ENCODE assay signal across 13 cellular contexts in the genomic region with DNA sequence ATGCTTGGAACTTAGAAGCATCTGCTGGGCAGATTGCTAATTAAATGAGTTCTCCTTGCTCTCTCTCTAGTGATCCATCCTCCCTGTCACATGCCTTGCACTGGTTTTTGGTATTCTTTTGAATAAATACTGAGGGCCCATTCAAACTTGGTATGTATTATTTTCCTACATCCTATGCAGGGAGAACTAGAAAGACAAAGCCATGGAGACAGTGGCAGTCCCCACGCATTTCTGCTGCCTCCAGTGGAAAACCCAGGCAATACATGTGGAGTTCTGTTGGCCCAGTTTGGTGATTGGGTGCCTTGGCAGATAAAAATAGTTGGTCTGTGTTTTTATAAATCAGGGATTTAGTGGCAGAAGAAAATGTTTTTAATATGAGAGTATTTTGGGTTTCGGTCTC.
A peak's percentile ranks its signal among the peaks of the same experiment; 100 is the strongest.
DNase-seq lines count a peak whose midpoint lies in the region; ATAC-seq, FAIRE-seq and TF ChIP-seq lines count a peak whose summit lies in the region.
"Had no signal": no experiment of that assay in that cellular context is flagged by ENCODE, and none has a peak within 500 bp of the region (broad histone marks: within the 10 kb centered on the region; RNA-seq: fewer than 3 reads in every experiment).

No MANE protein-coding gene starts in this region.

- DNase-seq in NCI-H82 (lab: John Stamatoyannopoulos, UW) (peak; percentile 31), NCI-H82 treated with DMSO at 0.1 percent for 48 hours (lab: John Stamatoyannopoulos, UW; ENCODE audit: unreplicated experiment) (no peak), OCI-M1 (lab: John Stamatoyannopoulos, UW) (peak; percentile 5), epithelial cell of proximal tubule (ENCODE audit: low read depth) (no peak), psoas muscle (no peak), DMS79 treated with DMSO at 0.1 percent for 48 hours (lab: John Stamatoyannopoulos, UW) (no peak), frontal cortex (ENCODE audit: low spot score in 2 of 2) (no peak)
- DNase-seq: activated CD4-positive, CD25-positive, alpha-beta regulatory T cell; IMR-90; NCI-H2227 treated with DMSO at 0.1 percent for 48 hours; SIG-M5; testis had no signal

- no peaks in the 10 kb centered on the region for H3K27me3 ChIP-seq in psoas muscle (ENCODE audit: insufficient read depth in 3 of 3, low read length in 2 of 3)
- H3K27me3 ChIP-seq: testis had no signal

- no peak overlapping the region for H3K4me3 ChIP-seq in epithelial cell of proximal tubule (ENCODE audit: low read depth, low read length)
- no peak overlapping the region for H3K4me3 ChIP-seq in psoas muscle
- H3K4me3 ChIP-seq: testis had no signal

- H3K27ac ChIP-seq in psoas muscle: no peak overlapping the region
- H3K27ac ChIP-seq: testis had no signal

- H3K36me3 ChIP-seq in psoas muscle (ENCODE audit: insufficient read depth in 1 of 2, low read depth in 1 of 2): peaks cover 0 to 19% of the 10 kb centered on the region in 2 donors

- H3K9me3 ChIP-seq in psoas muscle: no peaks in the 10 kb centered on the region
- H3K9me3 ChIP-seq: testis had no signal

- no peak for FAIRE-seq in frontal cortex (lab: Jason Lieb, UNC)

- ATAC-seq in psoas muscle: no peak
- ATAC-seq in GM21526 (IDR thresholded peaks at IDR 0.05; ENCODE audit: low FRiP score, unreplicated experiment): no peak

- intact Hi-C loops in psoas muscle (cut with DNase I): no loop called here

- TF ChIP-seq CTCF in epithelial cell of proximal tubule (conservative IDR thresholded peaks at IDR 0.05; ENCODE audit: low read depth, low read length) (peak; percentile 35), psoas muscle (IDR thresholded peaks at IDR 0.05) (peak; percentile 19)

- 93 to 97% (median 96%) methylated on average over 2 of the region's 2 CpGs for WGBS in psoas muscle, 3 donors

- no peaks in the 10 kb centered on the region for H3K4me1 ChIP-seq in psoas muscle
- H3K4me1 ChIP-seq: testis had no signal

Comparison
In these comparisons a context has a peak if more than half of its experiments do, and no peak if none do; other contexts are left out.
1. DNase-seq: peak in NCI-H82 (single experiment) and OCI-M1 (single experiment); none in NCI-H82 treated with DMSO at 0.1 percent for 48 hours (single experiment), epithelial cell of proximal tubule (single experiment), psoas muscle (0 of 2), DMS79 treated with DMSO at 0.1 percent for 48 hours (single experiment) and frontal cortex (0 of 2).